In the genomic region with DNA sequence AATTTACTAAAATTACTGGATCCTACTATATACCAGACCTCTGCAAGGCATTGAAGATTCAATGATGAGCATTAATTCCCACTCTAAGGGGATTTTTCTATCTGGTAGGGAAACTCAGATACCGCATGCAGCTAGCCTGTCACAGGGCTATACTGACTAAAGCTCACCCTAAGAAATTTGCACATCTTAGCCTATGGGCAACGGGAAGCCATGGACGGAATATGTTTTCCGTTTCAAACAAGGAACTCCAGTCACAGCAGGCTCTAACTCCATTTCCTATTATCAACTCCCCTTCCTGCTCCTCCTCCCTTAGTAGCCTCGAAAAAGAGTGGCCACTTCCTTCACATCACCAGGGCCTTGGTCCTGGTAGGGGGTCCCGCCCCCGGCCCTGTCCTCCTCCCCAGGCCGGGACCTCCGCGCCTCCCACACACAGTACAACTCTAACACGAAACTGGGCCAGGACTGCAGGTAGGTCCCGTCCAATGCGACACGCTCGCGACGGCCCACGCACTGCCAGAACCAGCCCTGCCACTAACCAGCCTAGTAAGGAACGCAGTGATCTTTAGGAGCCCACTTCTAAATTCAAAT, we compare ENCODE assay signal across 8 cellular contexts. TPM values are rescaled to one million over a fixed set of nuclear protein-coding genes. Genes with fewer than 3 reads are reported as not detected.
DNase-seq lines count a peak whose midpoint lies in the region; ATAC-seq, FAIRE-seq and TF ChIP-seq lines count a peak whose summit lies in the region.

No MANE protein-coding gene starts in this region.

- no peak for DNase-seq in activated CD8-positive, alpha-beta T cell treated with anti-CD3 and anti-CD28 coated beads for 36 hours
- DNase-seq in heart right ventricle = peak in 1 of 2 donors; percentile 53
- DNase-seq in renal cortical epithelial cell (ENCODE audit: low read depth) = peak; percentile 12
- no peak for DNase-seq in H54 (ENCODE audit: insufficient read length, low spot score)
- no peak for DNase-seq in mesenteric fat pad (ENCODE audit: low spot score)

- TF ChIP-seq POLR2A in H54 (IDR thresholded peaks at IDR 0.05; ENCODE audit: low read depth, low read length) = no peak

- 7% methylated on average over 19 of the region's 19 CpGs for WGBS in heart right ventricle, 2 donors

- intact Hi-C loops in activated CD8-positive, alpha-beta T cell treated with anti-CD3 and anti-CD28 coated beads for 36 hours (cut with micrococcal nuclease) = no loop called here
- intact Hi-C loops in heart right ventricle (cut with DNase I) = loop anchor here in 3 of 10 donors (1.0 to 10.0 kb wide), 4 partner anchors 18 to 53 kb away; a partner anchor contains a TSS

- POLR2A ChIA-PET in activated CD8-positive, alpha-beta T cell treated with anti-CD3 and anti-CD28 coated beads for 36 hours (lab: Charles Lee) = interaction anchor here (0.7 to 11.0 kb wide), 9 partner anchors 11 to 181 kb away, joined by 3 to 210 read pairs (median 6); a partner anchor contains a TSS

- H3K36me3 Mint-ChIP-seq in IgD-negative memory B cell = no peaks in the 10 kb centered on the region
- H3K36me3 Mint-ChIP-seq in activated CD8-positive, alpha-beta T cell treated with anti-CD3 and anti-CD28 coated beads for 36 hours (ENCODE audit: low read depth) = peaks cover 29% of the 10 kb centered on the region

- H3K9me3 Mint-ChIP-seq in IgD-negative memory B cell = no peaks in the 10 kb centered on the region
- no peaks in the 10 kb centered on the region for H3K9me3 Mint-ChIP-seq in activated CD8-positive, alpha-beta T cell treated with anti-CD3 and anti-CD28 coated beads for 36 hours

- CTCF ChIA-PET in activated CD8-positive, alpha-beta T cell treated with anti-CD3 and anti-CD28 coated beads for 36 hours (lab: Charles Lee) = interaction anchor here (0.8 to 7.3 kb wide), 6 partner anchors 17 to 69 kb away, joined by 3 to 68 read pairs (median 12); a partner anchor contains a TSS

- H3K27me3 Mint-ChIP-seq in IgD-negative memory B cell = no peaks in the 10 kb centered on the region
- no peaks in the 10 kb centered on the region for H3K27me3 Mint-ChIP-seq in activated CD8-positive, alpha-beta T cell treated with anti-CD3 and anti-CD28 coated beads for 36 hours

- H3K4me3 Mint-ChIP-seq in IgD-negative memory B cell = peak overlapping the region; percentile 93 to 97 (median 94)
- peak overlapping the region; percentile 90 for H3K4me3 Mint-ChIP-seq in activated CD8-positive, alpha-beta T cell treated with anti-CD3 and anti-CD28 coated beads for 36 hours

- peak overlapping the region; percentile 88 for H3K9ac ChIP-seq in ES-I3 (ENCODE audit: low read depth, low read length)

- H3K9me3 ChIP-seq in ES-I3 (ENCODE audit: control insufficient read depth, insufficient read depth, low read length) = no peaks in the 10 kb centered on the region
- H3K9me3 ChIP-seq in heart right ventricle = no peaks in the 10 kb centered on the region

- H3K4me3 ChIP-seq in heart right ventricle = peak overlapping the region; percentile 9 to 98 (median 86)

- TF ChIP-seq CTCF in activated CD8-positive, alpha-beta T cell treated with anti-CD3 and anti-CD28 coated beads for 36 hours (IDR thresholded peaks at IDR 0.05) = no peak
- no peak for TF ChIP-seq CTCF in heart right ventricle (IDR thresholded peaks at IDR 0.05)

- ATAC-seq in GM21515 (IDR thresholded peaks at IDR 0.05; ENCODE audit: unreplicated experiment) = peak; percentile 36
- peak; percentile 46 for ATAC-seq in activated CD8-positive, alpha-beta T cell treated with anti-CD3 and anti-CD28 coated beads for 36 hours
- peak; percentile 26 to 77 (median 60) for ATAC-seq in heart right ventricle

- FAIRE-seq in H54 (lab: Jason Lieb, UNC) = no peak

- H3K4me1 ChIP-seq in ES-I3 (ENCODE audit: insufficient read depth, low read length) (no peaks in the 10 kb centered on the region), heart right ventricle (peaks cover 7 to 32% (median 25%) of the 10 kb centered on the region in 9 donors)

- peaks cover 16% of the 10 kb centered on the region for H3K36me3 ChIP-seq in ES-I3 (ENCODE audit: insufficient read depth, low read length)
- H3K36me3 ChIP-seq in heart right ventricle = peaks cover 0 to 35% (median 25%) of the 10 kb centered on the region in 9 donors

- no peaks in the 10 kb centered on the region for H3K27me3 ChIP-seq in heart right ventricle

- H3K27ac ChIP-seq in heart right ventricle = peak overlapping the region; percentile 38 to 99 (median 96)

- H3K4me1 Mint-ChIP-seq in IgD-negative memory B cell = peaks cover 11 to 20% (median 13%) of the 10 kb centered on the region in 3 donors
- peaks cover 15% of the 10 kb centered on the region for H3K4me1 Mint-ChIP-seq in activated CD8-positive, alpha-beta T cell treated with anti-CD3 and anti-CD28 coated beads for 36 hours (ENCODE audit: low read depth)

- peak overlapping the region; percentile 85 to 95 (median 92) for H3K27ac Mint-ChIP-seq in IgD-negative memory B cell
- peak overlapping the region; percentile 98 for H3K27ac Mint-ChIP-seq in activated CD8-positive, alpha-beta T cell treated with anti-CD3 and anti-CD28 coated beads for 36 hours

RNA-seq across cellular contexts. Expression of a gene that starts 0.7 kb away (rescaled TPM):
- polyA plus RNA-seq in IgD-negative memory B cell (373 TPM), heart right ventricle (1,000 to 10,000 TPM; 1,705 to 5,403 TPM)
- 100 to 1,000 TPM; 233 to 238 TPM for total RNA-seq in activated CD8-positive, alpha-beta T cell treated with anti-CD3 and anti-CD28 coated beads for 36 hours
- total RNA-seq in heart right ventricle (1,000 to 10,000 TPM in 9 of 10 donors, 100 to 1,000 TPM in 1; 886 to 1,398 (median 1,288) TPM), renal cortical epithelial cell (143 and 359 TPM in 2 replicates), mesenteric fat pad (221 TPM)

RNA-seq across cellular contexts. Expression of a gene that starts 18.6 kb away (rescaled TPM):
- polyA plus RNA-seq in IgD-negative memory B cell (11.3 TPM), heart right ventricle (10 to 100 TPM; 43.4 to 87.5 TPM)
- 100 to 1,000 TPM; 143 to 150 TPM for total RNA-seq in activated CD8-positive, alpha-beta T cell treated with anti-CD3 and anti-CD28 coated beads for 36 hours
- total RNA-seq in heart right ventricle (10 to 100 TPM; 62.8 to 78.1 (median 71.4) TPM), renal cortical epithelial cell (75.3 and 89.3 TPM in 2 replicates), mesenteric fat pad (47.6 TPM)

RNA-seq across cellular contexts. Expression of a gene that starts 24.3 kb away (rescaled TPM):
- polyA plus RNA-seq in IgD-negative memory B cell (1.4 TPM), heart right ventricle (10 to 100 TPM in 1 of 2 donors, under 1 TPM in 1; 0.83 to 25.4 TPM)
- 10 to 100 TPM in 1 of 2 experiments, 1 to 10 TPM in 1; 6.8 to 11.7 TPM for total RNA-seq in activated CD8-positive, alpha-beta T cell treated with anti-CD3 and anti-CD28 coated beads for 36 hours
- total RNA-seq in heart right ventricle (1 to 10 TPM; 1.5 to 4.4 (median 2.9) TPM), renal cortical epithelial cell (0.17 and 3.9 TPM in 2 replicates), mesenteric fat pad (5.9 TPM)

RNA-seq across cellular contexts. Expression of a gene that starts 55.5 kb away (rescaled TPM):
- polyA plus RNA-seq in IgD-negative memory B cell = 13.9 TPM
- 10 to 100 TPM; 23.6 to 31.3 TPM for total RNA-seq in activated CD8-positive, alpha-beta T cell treated with anti-CD3 and anti-CD28 coated beads for 36 hours
- total RNA-seq in heart right ventricle = 1 to 10 TPM; 2.2 to 6.7 (median 4.1) TPM
- 10 to 100 TPM in 1 of 2 donors, under 1 TPM in 1; 0.80 to 20.5 TPM for polyA plus RNA-seq in heart right ventricle
- total RNA-seq in renal cortical epithelial cell = 16.0 and 38.1 TPM in 2 replicates
- 16.1 TPM for total RNA-seq in mesenteric fat pad
